8 cellular contexts compared by ENCODE assay signal in the genomic region with DNA sequence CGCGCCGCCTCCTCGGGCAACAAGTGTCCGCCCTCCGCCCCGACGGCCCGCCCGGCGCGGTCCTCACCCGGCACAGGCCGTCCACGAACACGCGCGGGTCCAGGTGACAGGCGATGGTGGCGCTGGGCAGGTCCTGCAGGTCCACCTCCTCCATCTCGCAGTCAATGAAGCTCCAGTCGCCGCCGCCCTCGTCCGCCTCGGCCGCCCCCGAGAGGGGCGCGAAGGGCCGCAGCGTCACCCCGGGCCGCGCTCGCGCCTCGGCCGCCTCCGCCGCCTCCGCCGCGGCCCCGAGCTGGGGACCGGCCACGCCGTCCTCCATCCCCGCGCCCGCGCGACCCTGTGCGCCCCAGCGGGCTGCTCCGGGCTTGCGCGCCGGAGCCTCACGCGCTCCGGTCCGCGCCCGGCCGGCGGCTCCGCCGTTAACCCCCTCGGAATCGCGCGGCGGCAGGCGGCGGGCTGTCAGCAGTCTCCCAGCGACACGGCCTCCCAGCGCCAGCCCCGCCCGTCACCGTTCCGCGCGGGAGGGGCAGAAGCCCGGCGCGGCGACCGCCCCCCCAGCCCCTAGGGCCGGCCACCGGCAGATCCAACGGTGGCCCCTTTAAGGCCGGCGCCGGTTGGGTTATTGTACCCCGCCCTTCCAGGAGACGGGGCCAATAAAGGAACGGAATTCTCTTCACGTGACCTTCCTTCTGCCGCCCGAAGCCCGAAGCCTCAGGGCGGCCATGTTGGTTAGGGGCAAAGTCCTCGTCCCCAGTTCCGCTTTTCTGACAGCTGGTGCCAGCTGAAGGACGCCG. TPM values are rescaled to one million over a fixed set of nuclear protein-coding genes. Genes with fewer than 3 reads are reported as not detected.
DNase-seq lines count a peak whose midpoint lies in the region; TF ChIP-seq lines count a peak whose summit lies in the region.

A gene (minus strand): TSS at position 421 of the 794 bp plus-strand sequence. CDS start 102 bp downstream, at position 319.

- DNase-seq in G401 (ENCODE audit: low spot score) (peak; percentile 98), HAP-1 (ENCODE audit: low spot score in 2 of 2) (peak; percentile 92 to 96), MG63 (peak; percentile 90), SIG-M5 (lab: John Stamatoyannopoulos, UW) (peak; percentile 83), activated gamma-delta T cell treated with Interleukin-2 at 50 U/mL for 16 hours (peak; percentile 81), fibroblast of the conjunctiva (ENCODE audit: low read depth) (peak; percentile 79), nephron progenitor cell (peak; percentile 84)

- H3K9me3 ChIP-seq in HAP-1: no peaks in the 10 kb centered on the region
- H3K9me3 ChIP-seq in MG63: no peaks in the 10 kb centered on the region

- H3K4me1 Mint-ChIP-seq in nephron progenitor cell: peaks cover 16% of the 10 kb centered on the region
- H3K4me1 Mint-ChIP-seq in stimulated activated naive CD8-positive, alpha-beta T cell treated with anti-CD3 and anti-CD28 coated beads, Interleukin-15, Interleukin-2, amounts not matched to agents 100 ng/mL and 50 ng/mL, for 24 hours (ENCODE audit: low read depth): peaks cover 23% of the 10 kb centered on the region

- H3K4me3 ChIP-seq in HAP-1 (peak within 1 kb of the TSS; percentile 44), MG63 (peak within 1 kb of the TSS; percentile 66)

- H3K36me3 Mint-ChIP-seq in nephron progenitor cell (ENCODE audit: low read depth): no peaks in the 10 kb centered on the region
- no peaks in the 10 kb centered on the region for H3K36me3 Mint-ChIP-seq in stimulated activated naive CD8-positive, alpha-beta T cell treated with anti-CD3 and anti-CD28 coated beads, Interleukin-15, Interleukin-2, amounts not matched to agents 100 ng/mL and 50 ng/mL, for 24 hours (ENCODE audit: low read depth)

- H3K27me3 ChIP-seq in HAP-1 (ENCODE audit: low read depth) (no peaks in the 10 kb centered on the region), MG63 (no peaks in the 10 kb centered on the region)

- H3K27me3 Mint-ChIP-seq in nephron progenitor cell (ENCODE audit: low read depth, poor library complexity): peaks cover 48% of the 10 kb centered on the region
- peaks cover 3% of the 10 kb centered on the region for H3K27me3 Mint-ChIP-seq in stimulated activated naive CD8-positive, alpha-beta T cell treated with anti-CD3 and anti-CD28 coated beads, Interleukin-15, Interleukin-2, amounts not matched to agents 100 ng/mL and 50 ng/mL, for 24 hours

- H3K36me3 ChIP-seq in HAP-1 (replicated peaks) (no peaks in the 10 kb centered on the region), MG63 (no peaks in the 10 kb centered on the region)

- H3K27ac Mint-ChIP-seq in nephron progenitor cell: no peak within 1 kb of the TSS
- peak within 1 kb of the TSS; percentile 73 for H3K27ac Mint-ChIP-seq in stimulated activated naive CD8-positive, alpha-beta T cell treated with anti-CD3 and anti-CD28 coated beads, Interleukin-15, Interleukin-2, amounts not matched to agents 100 ng/mL and 50 ng/mL, for 24 hours

- H3K4me1 ChIP-seq in HAP-1: peaks cover 28% of the 10 kb centered on the region

- in situ Hi-C loops in G401 (cut with HindIII; ENCODE audit: low sequenced_read_pairs) (no loop called here), HAP-1 (cut with MboI; ENCODE audit: low sequenced_read_pairs) (loop anchor here (25.0 kb wide), 2 partner anchors 272 to 703 kb away; a partner anchor contains a TSS)

- H3K9me3 Mint-ChIP-seq in nephron progenitor cell: no peaks in the 10 kb centered on the region
- H3K9me3 Mint-ChIP-seq in stimulated activated naive CD8-positive, alpha-beta T cell treated with anti-CD3 and anti-CD28 coated beads, Interleukin-15, Interleukin-2, amounts not matched to agents 100 ng/mL and 50 ng/mL, for 24 hours: no peaks in the 10 kb centered on the region

- no peak for TF ChIP-seq CTCF in nephron progenitor cell (IDR thresholded peaks at IDR 0.05)

- H3K4me3 Mint-ChIP-seq in nephron progenitor cell: peak within 1 kb of the TSS; percentile 84
- peak within 1 kb of the TSS; percentile 86 for H3K4me3 Mint-ChIP-seq in stimulated activated naive CD8-positive, alpha-beta T cell treated with anti-CD3 and anti-CD28 coated beads, Interleukin-15, Interleukin-2, amounts not matched to agents 100 ng/mL and 50 ng/mL, for 24 hours

RNA-seq across cellular contexts. Expression of the gene that starts here (rescaled TPM):
- 14.4 and 21.6 TPM in 2 replicates for total RNA-seq in G401 (2014; rRNA removed; shearing (Covaris generic))
- 23.7 and 37.2 TPM in 2 replicates for total RNA-seq in MG63 (2014; rRNA removed; shearing (Covaris generic); ENCODE audit: low replicate concordance)

Comparison
In these comparisons a context has a peak if more than half of its experiments do, and no peak if none do; other contexts are left out.
1. Peak in every context shown above with its lines: DNase-seq and H3K4me3 ChIP-seq.